ENCODE assay signal across 1 cellular context in the genomic region with DNA sequence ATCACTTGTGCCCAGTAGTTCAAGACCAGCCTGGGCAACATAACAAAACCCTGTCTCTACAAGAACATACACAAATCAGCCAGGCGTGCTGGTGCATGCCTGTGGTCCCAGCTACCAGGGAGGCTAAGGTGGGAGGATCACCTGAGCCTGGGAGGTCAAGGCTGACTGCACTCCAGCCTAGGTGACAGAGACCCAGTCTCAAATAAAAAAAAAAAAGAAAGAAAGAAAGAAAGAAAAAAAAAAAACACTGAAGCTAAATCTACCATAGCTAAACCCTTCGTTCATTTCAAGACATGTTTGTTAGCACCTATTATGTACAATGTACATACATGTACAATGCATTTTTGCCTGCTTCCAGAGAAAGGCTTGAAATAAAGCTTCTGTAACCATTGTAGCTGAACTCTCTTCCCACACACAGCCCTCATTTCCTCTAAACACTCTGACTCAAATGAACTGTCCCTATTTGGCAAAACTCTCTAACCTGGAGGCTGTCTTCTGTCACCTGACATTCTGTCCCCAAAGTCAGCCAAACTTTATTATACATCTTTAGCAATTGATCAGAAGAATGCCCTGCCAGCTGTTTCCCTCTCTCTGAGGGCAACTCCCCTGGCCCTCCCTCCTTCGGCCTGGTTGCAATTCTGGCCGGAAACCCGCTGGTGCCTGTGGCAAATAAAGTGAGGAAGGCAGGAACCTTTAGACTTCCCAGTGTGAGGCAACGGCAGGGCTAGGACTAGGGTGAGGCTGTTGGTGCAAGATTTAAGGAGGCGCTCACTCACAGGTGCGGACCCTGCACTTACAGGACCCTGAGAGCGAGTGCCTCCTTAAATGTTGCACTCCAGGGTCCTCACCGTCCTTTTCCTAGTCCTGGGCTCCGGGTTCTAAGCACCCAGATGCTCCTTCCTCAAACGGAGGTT.
TF ChIP-seq lines count a peak whose summit lies in the region.

No MANE protein-coding gene starts in this region.

TF ChIP-seq in HepG2, 621 proteins besides CTCF, POLR2A, EP300 and RAD21 (continued from another document and continues in another):
- TF ChIP-seq, protein P1, sequence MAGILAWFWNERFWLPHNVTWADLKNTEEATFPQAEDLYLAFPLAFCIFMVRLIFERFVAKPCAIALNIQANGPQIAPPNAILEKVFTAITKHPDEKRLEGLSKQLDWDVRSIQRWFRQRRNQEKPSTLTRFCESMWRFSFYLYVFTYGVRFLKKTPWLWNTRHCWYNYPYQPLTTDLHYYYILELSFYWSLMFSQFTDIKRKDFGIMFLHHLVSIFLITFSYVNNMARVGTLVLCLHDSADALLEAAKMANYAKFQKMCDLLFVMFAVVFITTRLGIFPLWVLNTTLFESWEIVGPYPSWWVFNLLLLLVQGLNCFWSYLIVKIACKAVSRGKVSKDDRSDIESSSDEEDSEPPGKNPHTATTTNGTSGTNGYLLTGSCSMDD (CRISPR knock-in tag; IDR thresholded peaks at IDR 0.05), result no peak
- TF ChIP-seq REL (CRISPR knock-in tag; conservative IDR thresholded peaks at IDR 0.05), result no peak
- no peak for TF ChIP-seq ZBTB21 (CRISPR knock-in tag; IDR thresholded peaks at IDR 0.05)
- TF ChIP-seq, protein P2, sequence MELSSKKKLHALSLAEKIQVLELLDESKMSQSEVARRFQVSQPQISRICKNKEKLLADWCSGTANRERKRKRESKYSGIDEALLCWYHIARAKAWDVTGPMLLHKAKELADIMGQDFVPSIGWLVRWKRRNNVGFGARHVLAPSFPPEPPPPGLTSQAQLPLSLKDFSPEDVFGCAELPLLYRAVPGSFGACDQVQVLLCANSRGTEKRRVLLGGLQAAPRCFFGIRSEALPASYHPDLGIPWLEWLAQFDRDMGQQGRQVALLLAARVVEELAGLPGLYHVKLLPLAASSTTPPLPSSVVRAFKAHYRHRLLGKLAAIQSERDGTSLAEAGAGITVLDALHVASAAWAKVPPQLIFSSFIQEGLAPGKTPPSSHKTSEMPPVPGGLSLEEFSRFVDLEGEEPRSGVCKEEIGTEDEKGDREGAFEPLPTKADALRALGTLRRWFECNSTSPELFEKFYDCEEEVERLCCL (CRISPR knock-in tag; IDR thresholded peaks at IDR 0.05; ENCODE audit: borderline replicate concordance), result 0 out of 2 replicates have a peak, but pooled peaks have one; percentile 5
- TF ChIP-seq HOXA9 (CRISPR knock-in tag; IDR thresholded peaks at IDR 0.05; ENCODE audit: borderline replicate concordance), result no peak
- TF ChIP-seq, protein P3, sequence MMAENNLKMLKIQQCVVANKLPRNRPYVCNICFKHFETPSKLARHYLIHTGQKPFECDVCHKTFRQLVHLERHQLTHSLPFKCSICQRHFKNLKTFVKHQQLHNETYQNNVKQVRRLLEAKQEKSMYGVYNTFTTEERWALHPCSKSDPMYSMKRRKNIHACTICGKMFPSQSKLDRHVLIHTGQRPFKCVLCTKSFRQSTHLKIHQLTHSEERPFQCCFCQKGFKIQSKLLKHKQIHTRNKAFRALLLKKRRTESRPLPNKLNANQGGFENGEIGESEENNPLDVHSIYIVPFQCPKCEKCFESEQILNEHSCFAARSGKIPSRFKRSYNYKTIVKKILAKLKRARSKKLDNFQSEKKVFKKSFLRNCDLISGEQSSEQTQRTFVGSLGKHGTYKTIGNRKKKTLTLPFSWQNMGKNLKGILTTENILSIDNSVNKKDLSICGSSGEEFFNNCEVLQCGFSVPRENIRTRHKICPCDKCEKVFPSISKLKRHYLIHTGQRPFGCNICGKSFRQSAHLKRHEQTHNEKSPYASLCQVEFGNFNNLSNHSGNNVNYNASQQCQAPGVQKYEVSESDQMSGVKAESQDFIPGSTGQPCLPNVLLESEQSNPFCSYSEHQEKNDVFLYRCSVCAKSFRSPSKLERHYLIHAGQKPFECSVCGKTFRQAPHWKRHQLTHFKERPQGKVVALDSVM (CRISPR knock-in tag; IDR thresholded peaks at IDR 0.05), result peak; percentile 80
- TF ChIP-seq ZNF20 (CRISPR knock-in tag; IDR thresholded peaks at IDR 0.05), result no peak
- TF ChIP-seq, protein P4, sequence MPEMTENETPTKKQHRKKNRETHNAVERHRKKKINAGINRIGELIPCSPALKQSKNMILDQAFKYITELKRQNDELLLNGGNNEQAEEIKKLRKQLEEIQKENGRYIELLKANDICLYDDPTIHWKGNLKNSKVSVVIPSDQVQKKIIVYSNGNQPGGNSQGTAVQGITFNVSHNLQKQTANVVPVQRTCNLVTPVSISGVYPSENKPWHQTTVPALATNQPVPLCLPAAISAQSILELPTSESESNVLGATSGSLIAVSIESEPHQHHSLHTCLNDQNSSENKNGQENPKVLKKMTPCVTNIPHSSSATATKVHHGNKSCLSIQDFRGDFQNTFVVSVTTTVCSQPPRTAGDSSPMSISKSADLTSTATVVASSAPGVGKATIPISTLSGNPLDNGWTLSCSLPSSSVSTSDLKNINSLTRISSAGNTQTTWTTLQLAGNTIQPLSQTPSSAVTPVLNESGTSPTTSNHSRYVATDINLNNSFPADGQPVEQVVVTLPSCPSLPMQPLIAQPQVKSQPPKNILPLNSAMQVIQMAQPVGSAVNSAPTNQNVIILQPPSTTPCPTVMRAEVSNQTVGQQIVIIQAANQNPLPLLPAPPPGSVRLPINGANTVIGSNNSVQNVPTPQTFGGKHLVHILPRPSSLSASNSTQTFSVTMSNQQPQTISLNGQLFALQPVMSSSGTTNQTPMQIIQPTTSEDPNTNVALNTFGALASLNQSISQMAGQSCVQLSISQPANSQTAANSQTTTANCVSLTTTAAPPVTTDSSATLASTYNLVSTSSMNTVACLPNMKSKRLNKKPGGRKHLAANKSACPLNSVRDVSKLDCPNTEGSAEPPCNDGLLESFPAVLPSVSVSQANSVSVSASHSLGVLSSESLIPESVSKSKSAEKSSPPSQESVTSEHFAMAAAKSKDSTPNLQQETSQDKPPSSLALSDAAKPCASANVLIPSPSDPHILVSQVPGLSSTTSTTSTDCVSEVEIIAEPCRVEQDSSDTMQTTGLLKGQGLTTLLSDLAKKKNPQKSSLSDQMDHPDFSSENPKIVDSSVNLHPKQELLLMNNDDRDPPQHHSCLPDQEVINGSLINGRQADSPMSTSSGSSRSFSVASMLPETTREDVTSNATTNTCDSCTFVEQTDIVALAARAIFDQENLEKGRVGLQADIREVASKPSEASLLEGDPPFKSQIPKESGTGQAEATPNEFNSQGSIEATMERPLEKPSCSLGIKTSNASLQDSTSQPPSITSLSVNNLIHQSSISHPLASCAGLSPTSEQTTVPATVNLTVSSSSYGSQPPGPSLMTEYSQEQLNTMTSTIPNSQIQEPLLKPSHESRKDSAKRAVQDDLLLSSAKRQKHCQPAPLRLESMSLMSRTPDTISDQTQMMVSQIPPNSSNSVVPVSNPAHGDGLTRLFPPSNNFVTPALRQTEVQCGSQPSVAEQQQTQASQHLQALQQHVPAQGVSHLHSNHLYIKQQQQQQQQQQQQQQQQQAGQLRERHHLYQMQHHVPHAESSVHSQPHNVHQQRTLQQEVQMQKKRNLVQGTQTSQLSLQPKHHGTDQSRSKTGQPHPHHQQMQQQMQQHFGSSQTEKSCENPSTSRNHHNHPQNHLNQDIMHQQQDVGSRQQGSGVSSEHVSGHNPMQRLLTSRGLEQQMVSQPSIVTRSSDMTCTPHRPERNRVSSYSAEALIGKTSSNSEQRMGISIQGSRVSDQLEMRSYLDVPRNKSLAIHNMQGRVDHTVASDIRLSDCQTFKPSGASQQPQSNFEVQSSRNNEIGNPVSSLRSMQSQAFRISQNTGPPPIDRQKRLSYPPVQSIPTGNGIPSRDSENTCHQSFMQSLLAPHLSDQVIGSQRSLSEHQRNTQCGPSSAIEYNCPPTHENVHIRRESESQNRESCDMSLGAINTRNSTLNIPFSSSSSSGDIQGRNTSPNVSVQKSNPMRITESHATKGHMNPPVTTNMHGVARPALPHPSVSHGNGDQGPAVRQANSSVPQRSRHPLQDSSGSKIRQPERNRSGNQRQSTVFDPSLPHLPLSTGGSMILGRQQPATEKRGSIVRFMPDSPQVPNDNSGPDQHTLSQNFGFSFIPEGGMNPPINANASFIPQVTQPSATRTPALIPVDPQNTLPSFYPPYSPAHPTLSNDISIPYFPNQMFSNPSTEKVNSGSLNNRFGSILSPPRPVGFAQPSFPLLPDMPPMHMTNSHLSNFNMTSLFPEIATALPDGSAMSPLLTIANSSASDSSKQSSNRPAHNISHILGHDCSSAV (CRISPR knock-in tag; IDR thresholded peaks at IDR 0.05; ENCODE audit: borderline replicate concordance), result no peak
- TF ChIP-seq DPF2 (CRISPR knock-in tag; IDR thresholded peaks at IDR 0.05; ENCODE audit: borderline replicate concordance, low read depth), result no peak
- no peak for TF ChIP-seq ZNF207 (IDR thresholded peaks at IDR 0.05; ENCODE audit: borderline replicate concordance)
- no peak for TF ChIP-seq ZBTB1 (CRISPR knock-in tag; IDR thresholded peaks at IDR 0.05; ENCODE audit: borderline replicate concordance)
- no peak for TF ChIP-seq ZNF772 (CRISPR knock-in tag; IDR thresholded peaks at IDR 0.05)
- TF ChIP-seq PHF8 (CRISPR knock-in tag; IDR thresholded peaks at IDR 0.05), result peak; percentile 24; the same call in 1 of the 2 replicates
- no peak; the same call in 1 of the 2 replicates for TF ChIP-seq MYC (CRISPR knock-in tag; IDR thresholded peaks at IDR 0.05; ENCODE audit: borderline replicate concordance)
- no peak for TF ChIP-seq HMGA1 (CRISPR knock-in tag; conservative IDR thresholded peaks at IDR 0.05)
- TF ChIP-seq SYNCRIP (IDR thresholded peaks at IDR 0.05; ENCODE audit: insufficient read depth, low read depth, low read length), result no peak
- TF ChIP-seq, protein P5, sequence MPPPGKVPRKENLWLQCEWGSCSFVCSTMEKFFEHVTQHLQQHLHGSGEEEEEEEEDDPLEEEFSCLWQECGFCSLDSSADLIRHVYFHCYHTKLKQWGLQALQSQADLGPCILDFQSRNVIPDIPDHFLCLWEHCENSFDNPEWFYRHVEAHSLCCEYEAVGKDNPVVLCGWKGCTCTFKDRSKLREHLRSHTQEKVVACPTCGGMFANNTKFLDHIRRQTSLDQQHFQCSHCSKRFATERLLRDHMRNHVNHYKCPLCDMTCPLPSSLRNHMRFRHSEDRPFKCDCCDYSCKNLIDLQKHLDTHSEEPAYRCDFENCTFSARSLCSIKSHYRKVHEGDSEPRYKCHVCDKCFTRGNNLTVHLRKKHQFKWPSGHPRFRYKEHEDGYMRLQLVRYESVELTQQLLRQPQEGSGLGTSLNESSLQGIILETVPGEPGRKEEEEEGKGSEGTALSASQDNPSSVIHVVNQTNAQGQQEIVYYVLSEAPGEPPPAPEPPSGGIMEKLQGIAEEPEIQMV (CRISPR knock-in tag; IDR thresholded peaks at IDR 0.05; ENCODE audit: low read depth), result no peak
- TF ChIP-seq GZF1 (CRISPR knock-in tag; IDR thresholded peaks at IDR 0.05), result no peak
- TF ChIP-seq, protein P6, sequence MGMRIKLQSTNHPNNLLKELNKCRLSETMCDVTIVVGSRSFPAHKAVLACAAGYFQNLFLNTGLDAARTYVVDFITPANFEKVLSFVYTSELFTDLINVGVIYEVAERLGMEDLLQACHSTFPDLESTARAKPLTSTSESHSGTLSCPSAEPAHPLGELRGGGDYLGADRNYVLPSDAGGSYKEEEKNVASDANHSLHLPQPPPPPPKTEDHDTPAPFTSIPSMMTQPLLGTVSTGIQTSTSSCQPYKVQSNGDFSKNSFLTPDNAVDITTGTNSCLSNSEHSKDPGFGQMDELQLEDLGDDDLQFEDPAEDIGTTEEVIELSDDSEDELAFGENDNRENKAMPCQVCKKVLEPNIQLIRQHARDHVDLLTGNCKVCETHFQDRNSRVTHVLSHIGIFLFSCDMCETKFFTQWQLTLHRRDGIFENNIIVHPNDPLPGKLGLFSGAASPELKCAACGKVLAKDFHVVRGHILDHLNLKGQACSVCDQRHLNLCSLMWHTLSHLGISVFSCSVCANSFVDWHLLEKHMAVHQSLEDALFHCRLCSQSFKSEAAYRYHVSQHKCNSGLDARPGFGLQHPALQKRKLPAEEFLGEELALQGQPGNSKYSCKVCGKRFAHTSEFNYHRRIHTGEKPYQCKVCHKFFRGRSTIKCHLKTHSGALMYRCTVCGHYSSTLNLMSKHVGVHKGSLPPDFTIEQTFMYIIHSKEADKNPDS (CRISPR knock-in tag; IDR thresholded peaks at IDR 0.05), result no peak
- TF ChIP-seq, protein P7, sequence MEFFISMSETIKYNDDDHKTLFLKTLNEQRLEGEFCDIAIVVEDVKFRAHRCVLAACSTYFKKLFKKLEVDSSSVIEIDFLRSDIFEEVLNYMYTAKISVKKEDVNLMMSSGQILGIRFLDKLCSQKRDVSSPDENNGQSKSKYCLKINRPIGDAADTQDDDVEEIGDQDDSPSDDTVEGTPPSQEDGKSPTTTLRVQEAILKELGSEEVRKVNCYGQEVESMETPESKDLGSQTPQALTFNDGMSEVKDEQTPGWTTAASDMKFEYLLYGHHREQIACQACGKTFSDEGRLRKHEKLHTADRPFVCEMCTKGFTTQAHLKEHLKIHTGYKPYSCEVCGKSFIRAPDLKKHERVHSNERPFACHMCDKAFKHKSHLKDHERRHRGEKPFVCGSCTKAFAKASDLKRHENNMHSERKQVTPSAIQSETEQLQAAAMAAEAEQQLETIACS (CRISPR knock-in tag; IDR thresholded peaks at IDR 0.05), result no peak
- no peak for TF ChIP-seq ZBTB38 (CRISPR knock-in tag; IDR thresholded peaks at IDR 0.05)
- no peak for TF ChIP-seq ZC3H4 (CRISPR knock-in tag; IDR thresholded peaks at IDR 0.05; ENCODE audit: borderline replicate concordance)
- no peak for TF ChIP-seq RFX5 (IDR thresholded peaks at IDR 0.05; ENCODE audit: low read depth, low read length)
- TF ChIP-seq MTF2 (CRISPR knock-in tag; IDR thresholded peaks at IDR 0.05; ENCODE audit: borderline replicate concordance), result no peak
- TF ChIP-seq CENPT (CRISPR knock-in tag; IDR thresholded peaks at IDR 0.05; ENCODE audit: low read depth), result no peak
- TF ChIP-seq CAMTA2 (CRISPR knock-in tag; IDR thresholded peaks at IDR 0.05; ENCODE audit: borderline replicate concordance), result no peak
- no peak for TF ChIP-seq ZFP37 (CRISPR knock-in tag; IDR thresholded peaks at IDR 0.05; ENCODE audit: borderline replicate concordance)
- no peak for TF ChIP-seq KLF6 (CRISPR knock-in tag; IDR thresholded peaks at IDR 0.05)
- TF ChIP-seq ZNF33B (CRISPR knock-in tag; IDR thresholded peaks at IDR 0.05), result no peak
- no peak for TF ChIP-seq NCOR1 (IDR thresholded peaks at IDR 0.05; ENCODE audit: borderline replicate concordance, low read length)
- TF ChIP-seq KDM6A (CRISPR knock-in tag; IDR thresholded peaks at IDR 0.05; ENCODE audit: low read depth), result peak; percentile 53
- TF ChIP-seq TCF7L2 (IDR thresholded peaks at IDR 0.05; ENCODE audit: low read depth, low read length), result no peak
- TF ChIP-seq, protein P8, sequence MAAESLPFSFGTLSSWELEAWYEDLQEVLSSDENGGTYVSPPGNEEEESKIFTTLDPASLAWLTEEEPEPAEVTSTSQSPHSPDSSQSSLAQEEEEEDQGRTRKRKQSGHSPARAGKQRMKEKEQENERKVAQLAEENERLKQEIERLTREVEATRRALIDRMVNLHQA (CRISPR knock-in tag; IDR thresholded peaks at IDR 0.05), result no peak
- TF ChIP-seq, protein P9, sequence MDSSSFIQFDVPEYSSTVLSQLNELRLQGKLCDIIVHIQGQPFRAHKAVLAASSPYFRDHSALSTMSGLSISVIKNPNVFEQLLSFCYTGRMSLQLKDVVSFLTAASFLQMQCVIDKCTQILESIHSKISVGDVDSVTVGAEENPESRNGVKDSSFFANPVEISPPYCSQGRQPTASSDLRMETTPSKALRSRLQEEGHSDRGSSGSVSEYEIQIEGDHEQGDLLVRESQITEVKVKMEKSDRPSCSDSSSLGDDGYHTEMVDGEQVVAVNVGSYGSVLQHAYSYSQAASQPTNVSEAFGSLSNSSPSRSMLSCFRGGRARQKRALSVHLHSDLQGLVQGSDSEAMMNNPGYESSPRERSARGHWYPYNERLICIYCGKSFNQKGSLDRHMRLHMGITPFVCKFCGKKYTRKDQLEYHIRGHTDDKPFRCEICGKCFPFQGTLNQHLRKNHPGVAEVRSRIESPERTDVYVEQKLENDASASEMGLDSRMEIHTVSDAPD (CRISPR knock-in tag; IDR thresholded peaks at IDR 0.05), result peak; percentile 65; the same call in 1 of the 2 replicates
- no peak for TF ChIP-seq FOXC1 (CRISPR knock-in tag; IDR thresholded peaks at IDR 0.05; ENCODE audit: borderline replicate concordance)
- TF ChIP-seq SMYD3 (CRISPR knock-in tag; IDR thresholded peaks at IDR 0.05), result no peak
- no peak for TF ChIP-seq STAT5B (CRISPR knock-in tag; IDR thresholded peaks at IDR 0.05)
